ENCODE assay signal across 18 cellular contexts in the genomic region with DNA sequence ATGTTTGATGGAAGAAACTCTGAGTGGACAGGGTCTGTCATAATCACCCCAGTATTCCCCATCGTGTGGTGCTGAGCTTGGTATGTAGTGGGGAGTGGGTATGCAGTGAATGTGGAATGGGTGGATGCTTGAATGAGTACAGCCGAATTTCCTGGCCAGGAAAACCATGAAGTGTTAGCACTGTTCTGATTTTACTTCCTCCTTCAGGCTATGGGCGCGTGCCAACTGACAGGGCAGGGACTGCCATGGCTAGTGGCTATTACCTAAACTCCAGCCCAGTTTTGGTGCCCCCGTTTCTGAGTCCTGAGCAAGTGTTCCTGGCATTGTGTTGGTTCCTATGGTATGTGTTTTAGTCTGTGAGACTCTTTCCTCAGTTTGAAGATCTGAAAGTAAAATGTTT. TPM values are rescaled to one million over a fixed set of nuclear protein-coding genes. Genes with fewer than 3 reads are reported as not detected.
DNase-seq lines count a peak whose midpoint lies in the region; ATAC-seq, FAIRE-seq and TF ChIP-seq lines count a peak whose summit lies in the region.
"Had no signal": no experiment of that assay in that cellular context is flagged by ENCODE, and none has a peak within 500 bp of the region (broad histone marks: within the 10 kb centered on the region; RNA-seq: fewer than 3 reads in every experiment).

No MANE protein-coding gene starts in this region.

- H3K4me1 ChIP-seq in A549 (peaks cover 87% of the 10 kb centered on the region), duodenal mucosa (ENCODE audit: control insufficient read depth in 1 of 2, insufficient read depth in 2 of 2, low read length in 2 of 2) (peaks cover 47 to 68% of the 10 kb centered on the region in 2 donors), mucosa of rectum (ENCODE audit: control insufficient read depth in 2 of 2, insufficient read depth in 2 of 2, low read length in 2 of 2) (peaks cover 28 to 47% of the 10 kb centered on the region in 2 donors), testis (peaks cover 6% of the 10 kb centered on the region)

- peak overlapping the region in 1 of 2 donors; percentile 20 for H3K9ac ChIP-seq in duodenal mucosa (ENCODE audit: low read depth in 1 of 2, low read length in 2 of 2)
- peak overlapping the region in 1 of 2 donors; percentile 14 for H3K9ac ChIP-seq in mucosa of rectum (ENCODE audit: low read depth in 1 of 2, low read length in 2 of 2)

- H3K27me3 ChIP-seq in duodenal mucosa (ENCODE audit: control insufficient read depth in 1 of 2, insufficient read depth in 2 of 2, low read length in 2 of 2) (no peaks in the 10 kb centered on the region), mucosa of rectum (ENCODE audit: control insufficient read depth in 2 of 2, insufficient read depth in 2 of 2, low read length in 2 of 2) (no peaks in the 10 kb centered on the region), testis (no peaks in the 10 kb centered on the region)

- H3K27ac ChIP-seq in A549 (peak overlapping the region; percentile 22 to 82; a peak in 4 of 6 replicates), duodenal mucosa (ENCODE audit: low read depth, low read length) (no peak overlapping the region), mucosa of rectum (ENCODE audit: low read depth in 2 of 2, low read length in 2 of 2) (peak overlapping the region; percentile 69 to 77), testis (no peak overlapping the region)

- FAIRE-seq in A549 (lab: Jason Lieb, UNC) (no peak), urothelium cell line (lab: Jason Lieb, UNC) (no peak)
- FAIRE-seq: astrocyte, GM12891 had no signal

- H3K4me3 ChIP-seq in A549 (no peak overlapping the region), duodenal mucosa (ENCODE audit: low read depth in 1 of 2, low read length in 2 of 2) (peak overlapping the region; percentile 0 to 28), mucosa of rectum (ENCODE audit: low read length in 2 of 2) (peak overlapping the region in 1 of 2 donors; percentile 53), testis (no peak overlapping the region)

- H3K36me3 ChIP-seq in duodenal mucosa (ENCODE audit: control insufficient read depth in 1 of 2, insufficient read depth in 2 of 2, low read length in 2 of 2) (no peaks in the 10 kb centered on the region), mucosa of rectum (ENCODE audit: control insufficient read depth in 2 of 2, insufficient read depth in 2 of 2, low read length in 2 of 2) (no peaks in the 10 kb centered on the region), testis (ENCODE audit: low read depth, missing control alignments) (no peaks in the 10 kb centered on the region)

- peak overlapping the region; percentile 29 for H3K4me2 ChIP-seq in A549

- intact Hi-C loops in testis (cut with DNase I; ENCODE audit: low total_unique reads) = no loop called here

- CTCF ChIA-PET in A549 (lab: Yijun Ruan, JAX) = interaction anchor here (0.7 kb wide), 1 partner anchor 10 kb away, joined by 3 read pairs; no protein-coding TSS in a partner anchor

- no peak for TF ChIP-seq RAD21 in A549 (conservative IDR thresholded peaks at IDR 0.05 in 1 of 2, IDR thresholded peaks at IDR 0.05 in 1 of 2)

- DNase-seq in A549 (ENCODE audit: low read depth in 1 of 2, low spot score in 1 of 2) (no peak), NCI-H2029 (lab: John Stamatoyannopoulos, UW) (peak; percentile 7), cerebellar cortex (ENCODE audit: low spot score) (no peak), testis (no peak), urothelium cell line (ENCODE audit: low spot score) (no peak), NCI-H526 (lab: John Stamatoyannopoulos, UW) (no peak)
- DNase-seq: effector CD8-positive, alpha-beta T cell; EL; foreskin melanocyte; Karpas-422; kidney glomerular epithelial cell; NCI-H2171 treated with DMSO at 0.1 percent for 48 hours; occipital lobe had no signal

- TF ChIP-seq CTCF in A549 (IDR thresholded peaks at IDR 0.05) (no peak), testis (IDR thresholded peaks at IDR 0.05) (no peak)

- TF ChIP-seq POLR2A in A549 (IDR thresholded peaks at IDR 0.05; ENCODE audit: low read length) (no peak), testis (IDR thresholded peaks at IDR 0.05) (no peak)

- 73% methylated on average over 5 of the region's 5 CpGs for WGBS in A549 (ENCODE audit: missing lambda C conversion rate)
- 68 to 96% methylated on average over 5 of the region's 5 CpGs for WGBS in testis, 2 donors

- peak in 1 of 2 experiments; percentile 46; a peak in 3 of 6 replicates for ATAC-seq in A549
- ATAC-seq: activated CD4-positive, CD25-positive, alpha-beta regulatory T cell treated with anti-CD3 and anti-CD28 coated beads, Interleukin-2, amount 50 U/mL, for 24 hours had no signal

- POLR2A ChIA-PET in A549 (lab: Yijun Ruan, JAX) = no interaction called here

- H3K9me3 ChIP-seq in A549 (no peaks in the 10 kb centered on the region), duodenal mucosa (ENCODE audit: control insufficient read depth in 1 of 2, low read length in 2 of 2) (no peaks in the 10 kb centered on the region), mucosa of rectum (ENCODE audit: control insufficient read depth in 2 of 2, low read length in 2 of 2) (no peaks in the 10 kb centered on the region), testis (no peaks in the 10 kb centered on the region)

- TF ChIP-seq EP300 in A549 (IDR thresholded peaks at IDR 0.05) = no peak

TF ChIP-seq in A549, 52 proteins besides CTCF, POLR2A, EP300 and RAD21:
- TF ChIP-seq JUN (IDR thresholded peaks at IDR 0.05) = no peak
- TF ChIP-seq HOXB5 (CRISPR knock-in tag; IDR thresholded peaks at IDR 0.05) = no peak
- TF ChIP-seq MAFK (IDR thresholded peaks at IDR 0.05; ENCODE audit: partially characterized antibody) = no peak
- TF ChIP-seq ZC3H11A (IDR thresholded peaks at IDR 0.05) = no peak
- TF ChIP-seq NFE2L2 (conservative IDR thresholded peaks at IDR 0.05; ENCODE audit: low read length) = no peak
- no peak for TF ChIP-seq CEBPB (IDR thresholded peaks at IDR 0.05)
- no peak for TF ChIP-seq SREBF2 (IDR thresholded peaks at IDR 0.05)
- TF ChIP-seq ZNF302 (CRISPR knock-in tag; IDR thresholded peaks at IDR 0.05) = no peak
- TF ChIP-seq, protein P1, sequence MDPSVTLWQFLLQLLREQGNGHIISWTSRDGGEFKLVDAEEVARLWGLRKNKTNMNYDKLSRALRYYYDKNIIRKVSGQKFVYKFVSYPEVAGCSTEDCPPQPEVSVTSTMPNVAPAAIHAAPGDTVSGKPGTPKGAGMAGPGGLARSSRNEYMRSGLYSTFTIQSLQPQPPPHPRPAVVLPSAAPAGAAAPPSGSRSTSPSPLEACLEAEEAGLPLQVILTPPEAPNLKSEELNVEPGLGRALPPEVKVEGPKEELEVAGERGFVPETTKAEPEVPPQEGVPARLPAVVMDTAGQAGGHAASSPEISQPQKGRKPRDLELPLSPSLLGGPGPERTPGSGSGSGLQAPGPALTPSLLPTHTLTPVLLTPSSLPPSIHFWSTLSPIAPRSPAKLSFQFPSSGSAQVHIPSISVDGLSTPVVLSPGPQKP (IDR thresholded peaks at IDR 0.05; ENCODE audit: low read depth, low read length) = no peak
- no peak for TF ChIP-seq ATOH8 (CRISPR knock-in tag; IDR thresholded peaks at IDR 0.05; ENCODE audit: low read depth)
- no peak for TF ChIP-seq RFX5 (IDR thresholded peaks at IDR 0.05)
- no peak for TF ChIP-seq ZFP36 (IDR thresholded peaks at IDR 0.05; ENCODE audit: borderline replicate concordance, partially characterized antibody)
- TF ChIP-seq HOXA7 (CRISPR knock-in tag; IDR thresholded peaks at IDR 0.05) = no peak
- no peak for TF ChIP-seq NPAS2 (CRISPR knock-in tag; IDR thresholded peaks at IDR 0.05; ENCODE audit: borderline replicate concordance)
- no peak for TF ChIP-seq KDM1A (IDR thresholded peaks at IDR 0.05; ENCODE audit: low read depth)
- no peak for TF ChIP-seq FOSL2 (IDR thresholded peaks at IDR 0.05)
- no peak for TF ChIP-seq FOSL2 (CRISPR knock-in tag; IDR thresholded peaks at IDR 0.05)
- TF ChIP-seq RNF2 (IDR thresholded peaks at IDR 0.05; ENCODE audit: borderline replicate concordance, low read depth) = no peak
- TF ChIP-seq FOSB (CRISPR knock-in tag; IDR thresholded peaks at IDR 0.05) = no peak
- TF ChIP-seq EHF (CRISPR knock-in tag; IDR thresholded peaks at IDR 0.05) = no peak

RNA-seq across cellular contexts. Expression of gene PRKCA, which starts 48.6 kb away (rescaled TPM):
- polyA plus RNA-seq in A549 (2011; rRNA removed) = 65.0 and 79.7 TPM in 2 replicates
- 22.5 and 28.8 TPM in 2 replicates for polyA plus RNA-seq in A549 (2012; cell fraction: cytosol; rRNA removed)
- 33.6 and 40.4 TPM in 2 replicates for polyA plus RNA-seq in A549 (2012; cell fraction: nucleus; rRNA removed)
- 28.1 to 28.8 TPM (median 28.1 TPM) in 3 replicates for polyA plus RNA-seq in A549 (2017; fragmentation: RNase III; extraction: RNeasy Plus Mini Kit Qiagen cat#74134 plus additional on column Dnase treatment)
- 66.8 and 80.3 TPM in 2 replicates for polyA minus RNA-seq in A549 (2011; rRNA and poly(A)+ RNA removed)
- total RNA-seq in testis = 10 to 100 TPM; 15.4 to 22.9 TPM
- polyA plus RNA-seq in testis (ENCODE audit: insufficient read depth, low read depth, low replicate concordance) = 6.8 TPM

Comparison
In these comparisons a context has a peak if more than half of its experiments do, and no peak if none do; other contexts are left out.
1. H3K27ac ChIP-seq: peak in A549 (2 of 2) and mucosa of rectum (2 of 2); none in duodenal mucosa (single experiment) and testis (0 of 2).
2. H3K4me3 ChIP-seq: peak in duodenal mucosa (2 of 2); none in A549 (single experiment) and testis (0 of 2).